Comparison of ENCODE assay signal across 28 cellular contexts in the genomic region with DNA sequence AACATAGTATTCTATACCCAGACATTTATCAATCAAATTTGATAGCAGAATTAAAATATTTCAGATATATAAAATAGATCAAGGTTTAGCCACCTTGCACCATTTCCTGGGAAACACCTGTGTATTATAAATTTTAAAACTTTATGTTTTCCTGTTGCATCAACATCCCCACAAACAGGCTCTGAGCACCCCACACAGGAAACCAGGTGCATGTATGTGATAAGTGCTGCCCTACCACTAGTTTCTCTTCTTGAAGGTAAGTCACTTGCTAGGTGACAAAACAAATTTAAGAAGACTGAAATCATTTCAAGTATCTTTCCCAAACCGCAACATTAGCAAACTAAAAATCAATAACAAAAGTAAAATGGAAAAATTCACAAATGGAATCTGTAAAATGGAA.
"Had no signal": no experiment of that assay in that cellular context is flagged by ENCODE, and none has a peak within 500 bp of the region (broad histone marks: within the 10 kb centered on the region; RNA-seq: fewer than 3 reads in every experiment).

No MANE protein-coding gene starts in this region.

- DNase-seq: dorsolateral prefrontal cortex; effector CD4-positive, alpha-beta T cell; erythroblast; esophagus squamous epithelium; foreskin melanocyte; glutamatergic neuron; heart right ventricle; hippocampal formation; immature natural killer cell; islet precursor cell; left ventricle myocardium superior; lower lobe of right lung; natural killer cell; occipital lobe; ovary; posterior cingulate gyrus; psoas muscle; right cardiac atrium; sigmoid colon; stimulated activated CD4-positive, alpha-beta T cell treated with anti-CD3 and anti-CD28 coated beads, Interleukin-2, amount 100 ng/mL, for 24 hours; stimulated activated CD4-positive, alpha-beta T cell treated with anti-CD3 and anti-CD28 coated beads, Interleukin-4, amount 100 ng/mL, for 4 hours; stimulated activated naive CD8-positive, alpha-beta T cell treated with anti-CD3 and anti-CD28 coated beads, Interleukin-15, Interleukin-2, amounts not matched to agents 100 U/mL and 50 U/mL, for 24 hours; substantia nigra; testis; tibial artery had no signal

- H3K9me3 ChIP-seq: esophagus squamous epithelium, lower lobe of right lung, ovary, testis had no signal

- H3K36me3 Mint-ChIP-seq: immature natural killer cell; memory B cell; stimulated activated memory B cell treated with anti-CD40 and anti-IgM and Interleukin-4, amounts not matched to agents 10 μg/mL and 1 μg/mL and 100 μg/mL, for 72 hours; type B pancreatic cell had no signal

- H3K4me1 Mint-ChIP-seq: immature natural killer cell; memory B cell; natural killer cell; stimulated activated memory B cell treated with anti-CD40 and anti-IgM and Interleukin-4, amounts not matched to agents 10 μg/mL and 1 μg/mL and 100 μg/mL, for 72 hours had no signal

- H3K27me3 ChIP-seq: dorsolateral prefrontal cortex, esophagus squamous epithelium, heart right ventricle, ovary, sigmoid colon, testis, tibial artery had no signal

- H3K36me3 ChIP-seq: esophagus squamous epithelium, heart right ventricle, lower lobe of right lung, ovary, sigmoid colon, tibial artery had no signal

- H3K4me3 ChIP-seq: dorsolateral prefrontal cortex, esophagus squamous epithelium, heart right ventricle, lower lobe of right lung, ovary, psoas muscle, sigmoid colon, testis, tibial artery had no signal

- H3K27ac ChIP-seq: dorsolateral prefrontal cortex, esophagus squamous epithelium, heart right ventricle, lower lobe of right lung, ovary, psoas muscle, sigmoid colon, testis, tibial artery had no signal

- H3K27ac Mint-ChIP-seq: immature natural killer cell; memory B cell; natural killer cell; stimulated activated memory B cell treated with anti-CD40 and anti-IgM and Interleukin-4, amounts not matched to agents 10 μg/mL and 1 μg/mL and 100 μg/mL, for 72 hours; type B pancreatic cell had no signal

- ATAC-seq: heart right ventricle; left ventricle myocardium superior; lower lobe of right lung; natural killer cell; psoas muscle; right cardiac atrium; stimulated activated memory B cell treated with anti-CD40 and anti-IgM and Interleukin-4, amounts not matched to agents 10 μg/mL and 1 μg/mL and 100 μg/mL, for 72 hours; stimulated activated naive CD8-positive, alpha-beta T cell treated with anti-CD3 and anti-CD28 coated beads, Interleukin-15, Interleukin-2, amounts not matched to agents 100 U/mL and 50 U/mL, for 24 hours had no signal

- H3K4me3 Mint-ChIP-seq: immature natural killer cell; memory B cell; natural killer cell; stimulated activated memory B cell treated with anti-CD40 and anti-IgM and Interleukin-4, amounts not matched to agents 10 μg/mL and 1 μg/mL and 100 μg/mL, for 72 hours; type B pancreatic cell had no signal

- H3K27me3 Mint-ChIP-seq: memory B cell; stimulated activated memory B cell treated with anti-CD40 and anti-IgM and Interleukin-4, amounts not matched to agents 10 μg/mL and 1 μg/mL and 100 μg/mL, for 72 hours; type B pancreatic cell had no signal

- H3K4me1 ChIP-seq: esophagus squamous epithelium, heart right ventricle, lower lobe of right lung, psoas muscle, sigmoid colon, testis, tibial artery had no signal
